8 cellular contexts compared by ENCODE assay signal in the genomic region with DNA sequence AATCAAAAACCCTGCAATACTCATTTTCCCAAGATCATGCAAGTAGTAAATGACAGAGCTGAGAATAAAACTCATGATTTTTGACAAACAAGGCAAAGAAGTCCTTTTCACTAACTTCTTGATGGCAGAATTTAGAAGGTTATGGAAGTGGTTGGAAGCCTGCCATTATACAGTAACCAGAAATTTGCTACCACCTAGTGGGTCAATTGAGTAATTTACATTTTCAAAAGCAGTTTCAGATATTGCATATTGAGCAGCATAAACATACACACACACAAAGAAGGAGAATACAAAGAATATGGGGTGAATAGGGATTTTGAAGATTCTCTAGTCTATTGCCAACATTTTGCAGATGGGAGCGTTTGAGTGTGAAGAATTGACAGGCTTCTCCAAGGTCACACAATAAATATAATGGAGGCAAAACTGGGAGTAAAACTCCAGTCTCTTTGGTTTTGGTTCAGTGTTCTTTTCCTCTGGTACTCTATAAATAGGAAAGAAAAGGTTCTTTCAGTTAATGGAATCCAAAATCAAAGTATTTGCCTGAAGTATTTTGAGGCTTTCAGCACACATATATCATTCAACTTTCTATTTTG.
DNase-seq lines count a peak whose midpoint lies in the region; ATAC-seq, FAIRE-seq and TF ChIP-seq lines count a peak whose summit lies in the region.

No MANE protein-coding gene starts in this region.

- CTCF ChIA-PET in endothelial cell of umbilical vein (lab: Charles Lee): interaction anchor here (1.2 kb wide), 1 partner anchor 1062 kb away, joined by 3 read pairs; no protein-coding TSS in a partner anchor

- H3K4me2 ChIP-seq in endothelial cell of umbilical vein (ENCODE audit: insufficient read depth, low read length): no peak overlapping the region

- peaks cover 3 to 5% (median 4%) of the 10 kb centered on the region in 3 donors for H3K27me3 Mint-ChIP-seq in CD14-positive monocyte (ENCODE audit: low read depth in 3 of 3)

- H3K4me3 ChIP-seq in endothelial cell of umbilical vein (replicated peaks in 1 of 3; ENCODE audit: insufficient read depth in 1 of 3, low read depth in 1 of 3, low read length in 3 of 3) (no peak overlapping the region), ovary (no peak overlapping the region)

- H3K36me3 Mint-ChIP-seq in CD14-positive monocyte: no peaks in the 10 kb centered on the region

- H4K20me1 ChIP-seq in endothelial cell of umbilical vein (replicated peaks; ENCODE audit: control insufficient read depth, extremely low read depth, insufficient read depth, low read length): no peaks in the 10 kb centered on the region

- no peaks in the 10 kb centered on the region for H3K4me1 Mint-ChIP-seq in CD14-positive monocyte

- TF ChIP-seq CTCF in CD14-positive monocyte (IDR thresholded peaks at IDR 0.05) (peak; percentile 54), endothelial cell of umbilical vein (IDR thresholded peaks at IDR 0.05; ENCODE audit: extremely low read depth in 1 of 2, insufficient read depth in 1 of 2, low read depth in 1 of 2, low read length in 2 of 2) (peak; percentile 30 to 36), ovary (IDR thresholded peaks at IDR 0.05) (peak in 2 of 3 donors; percentile 12 to 46)

- H3K4me3 Mint-ChIP-seq in CD14-positive monocyte: no peak overlapping the region

- H2AFZ ChIP-seq in endothelial cell of umbilical vein (ENCODE audit: low read depth, low read length): no peak overlapping the region

- H3K9me3 ChIP-seq in endothelial cell of umbilical vein (replicated peaks; ENCODE audit: control insufficient read depth, insufficient read depth, low read length) (no peaks in the 10 kb centered on the region), ovary (no peaks in the 10 kb centered on the region)

- no peaks in the 10 kb centered on the region for H3K27me3 ChIP-seq in endothelial cell of umbilical vein (ENCODE audit: control insufficient read depth in 2 of 2, insufficient read depth in 2 of 2, low read length in 2 of 2)
- H3K27me3 ChIP-seq in ovary: no peaks in the 10 kb centered on the region

- POLR2A ChIA-PET in endothelial cell of umbilical vein (lab: Charles Lee): no interaction called here

- H3K9ac ChIP-seq in endothelial cell of umbilical vein (replicated peaks; ENCODE audit: extremely low read depth, insufficient read depth, low read length): no peak overlapping the region

- H3K36me3 ChIP-seq in endothelial cell of umbilical vein (ENCODE audit: control insufficient read depth in 2 of 2, extremely low read depth in 1 of 2, insufficient read depth in 2 of 2, low read length in 2 of 2): no peaks in the 10 kb centered on the region
- no peaks in the 10 kb centered on the region for H3K36me3 ChIP-seq in ovary

- intact Hi-C loops in CD14-positive monocyte (cut with micrococcal nuclease): no loop called here
- intact Hi-C loops in endothelial cell of umbilical vein (cut with micrococcal nuclease): loop anchor here (1.0 kb wide), 5 partner anchors 442 to 1112 kb away; no protein-coding TSS in a partner anchor
- intact Hi-C loops in ovary (cut with DNase I): loop anchor here in 1 of 4 donors (10.0 kb wide), 1 partner anchor 1059 kb away; no protein-coding TSS in a partner anchor

- no peaks in the 10 kb centered on the region for H3K79me2 ChIP-seq in endothelial cell of umbilical vein (ENCODE audit: control insufficient read depth, insufficient read depth, low read length)

- no peaks in the 10 kb centered on the region for H3K4me1 ChIP-seq in endothelial cell of umbilical vein (ENCODE audit: control insufficient read depth, extremely low read depth, insufficient read depth, low read length)
- no peaks in the 10 kb centered on the region for H3K4me1 ChIP-seq in ovary (ENCODE audit: insufficient read depth)

- DNase-seq in CD14-positive monocyte (ENCODE audit: low spot score) (no peak), OCI-M1 (lab: John Stamatoyannopoulos, UW) (peak; percentile 64), endothelial cell of umbilical vein (ENCODE audit: low read depth, low spot score) (peak; percentile 45), ovary (no peak)

- WGBS in ovary, 3 donors: 3 to 5% (median 4%) methylated on average over 1 of the region's 1 CpG

- ATAC-seq in GM18868 (IDR thresholded peaks at IDR 0.05; ENCODE audit: unreplicated experiment): peak; percentile 78
- peak; percentile 53 for ATAC-seq in HG03521 (IDR thresholded peaks at IDR 0.05; ENCODE audit: unreplicated experiment)
- ATAC-seq in GM21360 (IDR thresholded peaks at IDR 0.05; ENCODE audit: unreplicated experiment): no peak
- no peak for ATAC-seq in HG03565 (IDR thresholded peaks at IDR 0.05; ENCODE audit: unreplicated experiment)

- H3K9me1 ChIP-seq in endothelial cell of umbilical vein (replicated peaks; ENCODE audit: control insufficient read depth, extremely low read depth, insufficient read depth, low read length): no peaks in the 10 kb centered on the region

- H3K27ac ChIP-seq in endothelial cell of umbilical vein (ENCODE audit: insufficient read depth, low read depth, low read length) (no peak overlapping the region), ovary (no peak overlapping the region)

- no TSS peak for BruUV-seq in endothelial cell of umbilical vein (replicated peaks; lab: Mats Ljungman, UMichigan)

- no peak overlapping the region for H3K27ac Mint-ChIP-seq in CD14-positive monocyte

- peak; percentile 88 for FAIRE-seq in endothelial cell of umbilical vein (lab: Jason Lieb, UNC)

- dilution Hi-C loops in endothelial cell of umbilical vein (cut with MboI; ENCODE audit: extremely low pct_ligation_motif_present, low sequenced_read_pairs): no loop called here

- no peak for TF ChIP-seq EP300 in ovary (IDR thresholded peaks at IDR 0.05)

- H3K9me3 Mint-ChIP-seq in CD14-positive monocyte: no peaks in the 10 kb centered on the region

- TF ChIP-seq POLR2A in endothelial cell of umbilical vein (IDR thresholded peaks at IDR 0.05; ENCODE audit: low read depth, low read length) (no peak), ovary (IDR thresholded peaks at IDR 0.05) (no peak)

TF ChIP-seq in endothelial cell of umbilical vein, 7 proteins besides CTCF, POLR2A, EP300 and RAD21:
- no peak for TF ChIP-seq MYC (IDR thresholded peaks at IDR 0.05; ENCODE audit: low read depth, low read length)
- no peak for TF ChIP-seq FOS (IDR thresholded peaks at IDR 0.05; ENCODE audit: borderline replicate concordance, insufficient read depth, low read length)
- TF ChIP-seq EZH2 (IDR thresholded peaks at IDR 0.05; ENCODE audit: borderline replicate concordance, low read depth, low read length, severe bottlenecking): no peak
- TF ChIP-seq, protein P1, sequence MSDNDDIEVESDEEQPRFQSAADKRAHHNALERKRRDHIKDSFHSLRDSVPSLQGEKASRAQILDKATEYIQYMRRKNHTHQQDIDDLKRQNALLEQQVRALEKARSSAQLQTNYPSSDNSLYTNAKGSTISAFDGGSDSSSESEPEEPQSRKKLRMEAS (IDR thresholded peaks at IDR 0.05; ENCODE audit: insufficient read depth, insufficient read length): no peak
- no peak for TF ChIP-seq JUN (IDR thresholded peaks at IDR 0.05; ENCODE audit: borderline replicate concordance, insufficient read depth, insufficient read length, low read depth)
- no peak for TF ChIP-seq GATA2 (IDR thresholded peaks at IDR 0.05; ENCODE audit: insufficient read depth, insufficient read length, low read depth, low read length)
- no peak for TF ChIP-seq POLR2AphosphoS5 (IDR thresholded peaks at IDR 0.05; ENCODE audit: insufficient read depth, low read depth, low read length)
TF ChIP-seq in endothelial cell of umbilical vein: peak in this region for 0.

Comparison
In these comparisons a context has a peak if more than half of its experiments do, and no peak if none do; other contexts are left out.
1. DNase-seq: peak in OCI-M1 (single experiment) and endothelial cell of umbilical vein (single experiment); none in CD14-positive monocyte (single experiment) and ovary (0 of 5).
2. ATAC-seq: peak in GM18868 (single experiment) and HG03521 (single experiment); none in GM21360 (single experiment) and HG03565 (single experiment).
3. Peak in every context shown above with its lines, with median percentiles within 50 percentile points of each other: CTCF ChIP-seq.